8 cellular contexts compared by ENCODE assay signal in the genomic region with DNA sequence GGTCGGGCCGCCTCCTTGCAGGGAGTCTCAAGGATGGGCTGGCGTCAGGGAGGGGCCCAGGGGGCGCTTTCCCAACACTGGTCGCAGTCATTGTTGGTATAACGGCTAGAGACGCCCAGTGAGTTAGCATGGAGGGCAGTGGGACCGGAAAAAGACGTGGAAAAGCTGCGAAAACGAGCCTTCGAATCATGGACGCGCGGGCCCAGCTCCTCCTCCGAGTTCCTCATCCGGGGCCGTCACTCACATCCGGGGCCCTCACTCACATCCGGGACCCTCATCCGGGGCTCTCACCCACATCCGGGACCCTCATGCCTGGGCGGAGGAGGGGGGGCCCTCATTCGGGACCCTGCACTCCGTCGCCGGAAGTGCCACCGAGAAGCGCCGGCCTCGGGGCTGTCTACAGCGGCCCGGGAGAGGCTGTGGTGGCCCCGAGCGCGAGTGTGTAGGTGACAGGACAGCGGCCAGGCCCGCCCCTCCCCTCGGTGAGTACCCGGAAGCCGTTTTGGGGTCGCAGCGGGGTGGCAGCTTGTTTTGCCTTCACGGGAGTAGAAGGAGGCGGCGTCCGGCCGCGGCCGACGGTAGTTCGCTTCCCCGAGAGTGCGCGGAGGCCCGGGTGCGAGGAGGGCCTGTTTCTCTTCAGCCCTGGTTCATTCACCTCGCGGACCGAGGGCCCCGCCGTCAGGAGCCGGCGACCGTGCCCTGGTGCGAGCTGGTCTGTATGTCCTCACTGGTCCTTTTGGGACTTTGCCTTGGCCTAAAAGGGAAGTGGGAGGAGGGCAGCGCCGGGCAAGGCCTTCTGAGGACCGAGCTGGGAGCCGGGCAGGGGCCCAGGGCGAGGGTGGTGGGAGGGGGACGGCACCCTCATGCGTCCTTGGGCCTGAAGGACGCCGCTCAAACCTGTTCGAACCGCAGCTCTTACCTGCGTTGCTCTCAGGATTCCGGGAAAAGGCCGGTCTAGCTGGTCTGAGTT. TPM values are rescaled to one million over a fixed set of nuclear protein-coding genes. Genes with fewer than 3 reads are reported as not detected.
DNase-seq lines count a peak whose midpoint lies in the region; ATAC-seq and TF ChIP-seq lines count a peak whose summit lies in the region.

A gene with protein sequence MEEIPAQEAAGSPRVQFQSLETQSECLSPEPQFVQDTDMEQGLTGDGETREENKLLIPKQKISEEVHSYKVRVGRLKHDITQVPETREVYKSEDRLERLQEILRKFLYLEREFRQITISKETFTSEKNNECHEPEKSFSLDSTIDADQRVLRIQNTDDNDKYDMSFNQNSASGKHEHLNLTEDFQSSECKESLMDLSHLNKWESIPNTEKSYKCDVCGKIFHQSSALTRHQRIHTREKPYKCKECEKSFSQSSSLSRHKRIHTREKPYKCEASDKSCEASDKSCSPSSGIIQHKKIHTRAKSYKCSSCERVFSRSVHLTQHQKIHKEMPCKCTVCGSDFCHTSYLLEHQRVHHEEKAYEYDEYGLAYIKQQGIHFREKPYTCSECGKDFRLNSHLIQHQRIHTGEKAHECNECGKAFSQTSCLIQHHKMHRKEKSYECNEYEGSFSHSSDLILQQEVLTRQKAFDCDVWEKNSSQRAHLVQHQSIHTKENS (plus strand): TSS at position 337 of the 970 bp plus-strand sequence. CDS start 1,918 bp downstream, outside the sequence.

- H3K4me1 ChIP-seq in mesodermal cell (ENCODE audit: control insufficient read depth, insufficient read depth, low read length, poor library complexity, severe bottlenecking): peaks cover 37% of the 10 kb centered on the region

- peak within 1 kb of the TSS; percentile 97 for H3K4me3 Mint-ChIP-seq in endothelial cell (ENCODE audit: unreplicated experiment)

- H3K9me3 Mint-ChIP-seq in endothelial cell (ENCODE audit: unreplicated experiment): no peaks in the 10 kb centered on the region

- H3K9me3 ChIP-seq in mesodermal cell (ENCODE audit: control insufficient read depth, low read length): no peaks in the 10 kb centered on the region

- no peak for TF ChIP-seq CTCF in endothelial cell (IDR thresholded peaks at IDR 0.05; ENCODE audit: unreplicated experiment)

- H3K4me1 Mint-ChIP-seq in endothelial cell (ENCODE audit: unreplicated experiment): peaks cover 22% of the 10 kb centered on the region

- peaks cover 59% of the 10 kb centered on the region for H3K36me3 ChIP-seq in mesodermal cell (ENCODE audit: control insufficient read depth, insufficient read depth, low read length)

- peaks cover 22% of the 10 kb centered on the region for H3K36me3 Mint-ChIP-seq in endothelial cell (ENCODE audit: low read depth, unreplicated experiment)

- peak within 1 kb of the TSS; percentile 72 for H3K4me3 ChIP-seq in mesodermal cell (ENCODE audit: extremely low read depth, insufficient read depth, low read length, poor library complexity, severe bottlenecking)

- peaks cover 3% of the 10 kb centered on the region for H3K27me3 Mint-ChIP-seq in endothelial cell (ENCODE audit: unreplicated experiment)

- ATAC-seq in GM19468 (IDR thresholded peaks at IDR 0.05; ENCODE audit: extremely low read depth, unreplicated experiment): peak; percentile 53

- peak within 1 kb of the TSS; percentile 94 for H3K27ac ChIP-seq in mesodermal cell (ENCODE audit: low read depth, low read length, severe bottlenecking)

- peak within 1 kb of the TSS; percentile 96 for H3K27ac Mint-ChIP-seq in endothelial cell (ENCODE audit: unreplicated experiment)

- WGBS in mesodermal cell (ENCODE audit: insufficient coverage in 2 of 2), 2 experiments: 0% methylated on average over 62 to 78 of the region's 80 CpGs

- DNase-seq in CMK (ENCODE audit: low read depth): peak; percentile 64
- peak; percentile 87 for DNase-seq in HT1080 (ENCODE audit: low read depth)
- peak; percentile 79 for DNase-seq in NOMO-1 treated with DMSO at 0.1 percent for 48 hours (lab: John Stamatoyannopoulos, UW; ENCODE audit: unreplicated experiment)
- peak; percentile 91 for DNase-seq in activated CD8-positive, alpha-beta memory T cell treated with anti-CD3 and anti-CD28 coated beads, Interleukin-2, amount 50 U/mL, for 4 hours
- DNase-seq in endothelial cell (ENCODE audit: low spot score): peak; percentile 60
- DNase-seq in stimulated activated CD8-positive, alpha-beta memory T cell treated with anti-CD3 and anti-CD28 coated beads, Interleukin-15, amount 100 ng/mL, for 4 hours (ENCODE audit: low read depth in 2 of 2): peak; percentile 82 to 85

RNA-seq across cellular contexts. Expression of the gene that starts here (rescaled TPM):
- total RNA-seq in HT1080 (2014; rRNA removed; shearing (Covaris generic)): 69.8 and 85.2 TPM in 2 replicates
- polyA plus RNA-seq in HT1080 (2015; cell fraction: cytosol; rRNA removed): 61.7 and 66.1 TPM in 2 replicates
- 140 and 175 TPM in 2 replicates for polyA plus RNA-seq in HT1080 (2015; cell fraction: nucleus; rRNA removed)
- total RNA-seq in endothelial cell (ENCODE audit: unreplicated experiment): 36.3 TPM
- 45.9 TPM for polyA plus RNA-seq in mesodermal cell (2013, experiment 1 of 2)
- 47.1 TPM for polyA plus RNA-seq in mesodermal cell (2013, experiment 2 of 2)

Comparison
In these comparisons a context has a peak if more than half of its experiments do, and no peak if none do; other contexts are left out.
1. Peak in every context shown above with its lines: DNase-seq, ATAC-seq, H3K4me3 ChIP-seq and H3K27ac ChIP-seq.